In genomic region chr1:53449026-53449425, GRCh38 we compare ENCODE assay signal across 12 cellular contexts. TPM values are rescaled to one million over a fixed set of nuclear protein-coding genes. Genes with fewer than 3 reads are reported as not detected.
DNase-seq lines count a peak whose midpoint lies in the region; ATAC-seq and TF ChIP-seq lines count a peak whose summit lies in the region.
"Had no signal": no experiment of that assay in that cellular context is flagged by ENCODE, and none has a peak within 500 bp of the region (broad histone marks: within the 10 kb centered on the region; RNA-seq: fewer than 3 reads in every experiment).

No MANE protein-coding gene starts in this region.

- H3K36me3 ChIP-seq in RWPE2 (ENCODE audit: low read depth) (no peaks in the 10 kb centered on the region), fibroblast of lung (ENCODE audit: control insufficient read depth, insufficient read depth, low read length) (no peaks in the 10 kb centered on the region), osteoblast (ENCODE audit: insufficient read depth, low read length) (no peaks in the 10 kb centered on the region)

- ATAC-seq in RWPE2 (ENCODE audit: low read depth), result peak; percentile 72
- ATAC-seq in activated CD4-positive, CD25-positive, alpha-beta regulatory T cell treated with anti-CD3 and anti-CD28 coated beads, Interleukin-2, amount 50 U/mL, for 24 hours, result no peak
- ATAC-seq in GM19463 (IDR thresholded peaks at IDR 0.05; ENCODE audit: unreplicated experiment), result no peak

- TF ChIP-seq CTCF in RWPE2 (IDR thresholded peaks at IDR 0.05; ENCODE audit: poor library complexity, severe bottlenecking) (no peak), fibroblast of lung (conservative IDR thresholded peaks at IDR 0.05 in 1 of 2, IDR thresholded peaks at IDR 0.05 in 1 of 2; ENCODE audit: low read depth in 1 of 2, low read length in 2 of 2) (no peak), osteoblast (IDR thresholded peaks at IDR 0.05; ENCODE audit: extremely low read depth, low read depth, low read length) (no peak)

- H3K4me1 ChIP-seq in RWPE2 (ENCODE audit: insufficient read depth, poor library complexity, severe bottlenecking) (peaks cover 5% of the 10 kb centered on the region), fibroblast of lung (ENCODE audit: control insufficient read depth, extremely low read depth, insufficient read depth, low read length) (peaks cover 14% of the 10 kb centered on the region), osteoblast (ENCODE audit: insufficient read depth, low read length) (peaks cover 17% of the 10 kb centered on the region)

- no peaks in the 10 kb centered on the region for H3K79me2 ChIP-seq in fibroblast of lung (ENCODE audit: control insufficient read depth, insufficient read depth, low read length)
- no peaks in the 10 kb centered on the region for H3K79me2 ChIP-seq in osteoblast (ENCODE audit: insufficient read depth, low read length)

- H3K4me2 ChIP-seq in fibroblast of lung (ENCODE audit: extremely low read depth, insufficient read depth, low read length), result peak overlapping the region; percentile 35
- peak overlapping the region; percentile 55 for H3K4me2 ChIP-seq in osteoblast (ENCODE audit: insufficient read depth, low read length)

- H3K27me3 ChIP-seq in RWPE2 (ENCODE audit: insufficient read depth, poor library complexity, severe bottlenecking) (no peaks in the 10 kb centered on the region), fibroblast of lung (ENCODE audit: control insufficient read depth, insufficient read depth, low read length) (no peaks in the 10 kb centered on the region), osteoblast (ENCODE audit: insufficient read depth, low read length) (peaks cover 4% of the 10 kb centered on the region)

- H4K20me1 ChIP-seq in fibroblast of lung (ENCODE audit: control insufficient read depth, extremely low read depth, insufficient read depth, low read length), result no peaks in the 10 kb centered on the region
- H4K20me1 ChIP-seq in osteoblast (ENCODE audit: insufficient read depth, low read length), result no peaks in the 10 kb centered on the region

- no peak overlapping the region for H2AFZ ChIP-seq in fibroblast of lung (ENCODE audit: low read length)
- peak overlapping the region; percentile 73 for H2AFZ ChIP-seq in osteoblast (ENCODE audit: low read length)

- H3K27ac ChIP-seq in RWPE2 (ENCODE audit: poor library complexity, severe bottlenecking), result no peak overlapping the region
- no peak overlapping the region for H3K27ac ChIP-seq in fibroblast of lung (ENCODE audit: insufficient read depth, low read length)
- H3K27ac ChIP-seq in osteoblast (ENCODE audit: low read depth, low read length), result peak overlapping the region; percentile 74

- H3K9me3 ChIP-seq in RWPE2 (ENCODE audit: severe bottlenecking), result no peaks in the 10 kb centered on the region
- H3K9me3 ChIP-seq in fibroblast of lung (ENCODE audit: control insufficient read depth, insufficient read depth, low read depth, low read length), result no peaks in the 10 kb centered on the region
- no peaks in the 10 kb centered on the region for H3K9me3 ChIP-seq in osteoblast (ENCODE audit: low read depth, low read length)

- H3K4me3 ChIP-seq in RWPE2 (ENCODE audit: severe bottlenecking) (no peak overlapping the region), fibroblast of lung (replicated peaks in 1 of 4; ENCODE audit: control extremely low read depth in 1 of 4, insufficient read depth in 1 of 4, low read depth in 3 of 4, low read length in 4 of 4) (no peak overlapping the region), osteoblast (ENCODE audit: insufficient read depth, low read length) (no peak overlapping the region)

- DNase-seq in GM04503 (ENCODE audit: low read depth) (peak; percentile 85), RWPE2 (ENCODE audit: low spot score) (no peak), fibroblast of lung (ENCODE audit: low read depth in 2 of 2) (peak; percentile 66 to 92), osteoblast (ENCODE audit: insufficient read length, low spot score, missing footprints) (no peak), DMS53 treated with DMSO at 0.1 percent for 48 hours (lab: John Stamatoyannopoulos, UW; ENCODE audit: unreplicated experiment) (no peak)
- no peak for DNase-seq in stimulated activated naive CD4-positive, alpha-beta T cell (lab: John Stamatoyannopoulos, UW)
- DNase-seq: activated CD4-positive, CD25-positive, alpha-beta regulatory T cell; amygdala; SHP77; stimulated activated CD8-positive, alpha-beta memory T cell treated with anti-CD3 and anti-CD28 coated beads, Interleukin-4, amount 100 ng/mL, for 48 hours had no signal

- H3K9ac ChIP-seq in fibroblast of lung (ENCODE audit: insufficient read depth, low read length), result no peak overlapping the region

RNA-seq across cellular contexts. Expression of gene DMRTB1, which starts 10.2 kb away (rescaled TPM):
- total RNA-seq in fibroblast of lung, result not detected in 2 replicates
- not detected in 2 replicates for polyA plus RNA-seq in fibroblast of lung
- not detected in 2 replicates for polyA plus RNA-seq in fibroblast of lung (2012)
- not detected in 2 replicates for polyA minus RNA-seq in fibroblast of lung (ENCODE audit: low replicate concordance)
- total RNA-seq in osteoblast, result not detected in 2 replicates

Comparison
In these comparisons a context has a peak if more than half of its experiments do, and no peak if none do; other contexts are left out.
1. DNase-seq: peak in GM04503 (single experiment) and fibroblast of lung (2 of 2); none in RWPE2 (single experiment), osteoblast (single experiment), stimulated activated naive CD4-positive, alpha-beta T cell (0 of 6) and DMS53 treated with DMSO at 0.1 percent for 48 hours (single experiment).